Comparison of ENCODE assay signal across 1 cellular context in the genomic region with DNA sequence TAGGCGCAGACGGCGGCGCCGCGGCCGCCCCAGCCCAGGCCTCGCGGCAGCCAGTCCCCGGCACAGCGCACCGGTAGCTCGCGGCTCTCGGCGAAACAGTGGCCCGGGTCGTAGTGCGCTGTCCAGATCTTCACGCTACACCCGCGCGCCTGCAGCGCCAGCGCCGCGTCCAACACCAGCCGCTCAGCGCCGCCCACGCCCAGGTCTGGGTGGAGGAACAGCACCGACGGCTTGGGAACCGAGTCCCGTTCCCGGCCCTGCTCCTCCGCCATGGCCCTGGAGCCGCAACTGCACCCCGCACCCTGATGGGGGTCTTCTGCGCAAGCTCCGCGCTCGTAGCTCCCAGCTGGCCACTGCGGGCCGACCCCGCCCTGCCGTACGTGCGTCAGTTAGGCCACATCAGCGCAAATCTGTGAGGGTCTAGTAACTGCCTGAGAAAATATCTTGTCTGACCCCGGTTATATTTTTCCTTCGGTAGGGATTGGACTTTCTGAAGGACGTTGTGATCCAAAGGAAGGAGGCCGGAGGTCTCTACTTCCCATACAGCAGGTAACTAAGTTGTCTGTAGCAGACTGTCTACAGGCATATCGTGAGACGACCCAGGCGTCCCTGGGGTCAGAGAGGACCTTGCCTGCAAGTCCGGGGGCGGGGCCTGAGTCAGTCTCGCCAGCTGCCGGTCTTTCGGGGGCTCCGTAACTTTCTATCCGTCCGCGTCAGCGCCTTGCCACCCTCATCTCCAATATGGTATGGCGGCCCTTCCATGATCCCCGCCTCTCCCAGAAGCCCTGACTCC.
TF ChIP-seq lines count a peak whose summit lies in the region.

A gene with protein sequence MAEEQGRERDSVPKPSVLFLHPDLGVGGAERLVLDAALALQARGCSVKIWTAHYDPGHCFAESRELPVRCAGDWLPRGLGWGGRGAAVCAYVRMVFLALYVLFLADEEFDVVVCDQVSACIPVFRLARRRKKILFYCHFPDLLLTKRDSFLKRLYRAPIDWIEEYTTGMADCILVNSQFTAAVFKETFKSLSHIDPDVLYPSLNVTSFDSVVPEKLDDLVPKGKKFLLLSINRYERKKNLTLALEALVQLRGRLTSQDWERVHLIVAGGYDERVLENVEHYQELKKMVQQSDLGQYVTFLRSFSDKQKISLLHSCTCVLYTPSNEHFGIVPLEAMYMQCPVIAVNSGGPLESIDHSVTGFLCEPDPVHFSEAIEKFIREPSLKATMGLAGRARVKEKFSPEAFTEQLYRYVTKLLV (minus strand): TSS at position 320 of the 793 bp plus-strand sequence. CDS start 48 bp downstream, at position 272.
A gene (plus strand): TSS at position 660 of the 793 bp plus-strand sequence. CDS start 82 bp downstream, at position 742.

TF ChIP-seq in K562, 482 proteins besides CTCF, POLR2A, EP300 and RAD21 (continued from another document and continues in another):
- TF ChIP-seq MYC (IDR thresholded peaks at IDR 0.05; ENCODE audit: low read depth, low read length) (peak; percentile 61), MYC (CRISPR knock-in tag; IDR thresholded peaks at IDR 0.05; ENCODE audit: borderline replicate concordance, low read depth) (no peak), RBM25 (IDR thresholded peaks at IDR 0.05; ENCODE audit: low read depth, low read length, severe bottlenecking) (peak; percentile 18), FOS (IDR thresholded peaks at IDR 0.05; ENCODE audit: extremely low read depth, insufficient read length) (no peak), NCOA2 (IDR thresholded peaks at IDR 0.05; ENCODE audit: partially characterized antibody in 2 of 2) (peak in 1 of 2 experiments; percentile 99), EGR1 (conservative IDR thresholded peaks at IDR 0.05) (peak; percentile 83), ETV5 (CRISPR knock-in tag; IDR thresholded peaks at IDR 0.05; ENCODE audit: low read depth) (no peak), POLR2AphosphoS5 (IDR thresholded peaks at IDR 0.05; ENCODE audit: control insufficient read depth, insufficient read depth, low read depth, low read length) (peak; percentile 57), ZNF707 (CRISPR knock-in tag; conservative IDR thresholded peaks at IDR 0.05) (no peak), FOSL1 (tag; conservative IDR thresholded peaks at IDR 0.05) (peak; percentile 50), CXXC5 (CRISPR knock-in tag; IDR thresholded peaks at IDR 0.05) (peak; percentile 95), TAF7 (tag; IDR thresholded peaks at IDR 0.05) (peak; percentile 70), ZNF316 (IDR thresholded peaks at IDR 0.05) (peak; percentile 76), NCOA1 (IDR thresholded peaks at IDR 0.05; ENCODE audit: low read depth) (0 out of 2 replicates have a peak, but pooled peaks have one; percentile 9), CC2D1A (IDR thresholded peaks at IDR 0.05) (peak; percentile 24; the same call in 1 of the 2 replicates), TAL1 (IDR thresholded peaks at IDR 0.05) (peak; percentile 42), EWSR1 (IDR thresholded peaks at IDR 0.05; ENCODE audit: borderline replicate concordance, low read depth, partially characterized antibody) (no peak), TARDBP (IDR thresholded peaks at IDR 0.05) (no peak), POLR2B (IDR thresholded peaks at IDR 0.05; ENCODE audit: low read depth, partially characterized antibody) (peak; percentile 86), PCBP1 (IDR thresholded peaks at IDR 0.05; ENCODE audit: low read depth, low read length, poor library complexity, severe bottlenecking) (peak; percentile 51), FOXM1 (IDR thresholded peaks at IDR 0.05; ENCODE audit: low read depth) (peak; percentile 90), FOXM1 (CRISPR knock-in tag; IDR thresholded peaks at IDR 0.05; ENCODE audit: low read depth) (peak; percentile 45; the same call in 1 of the 2 replicates), DACH1 (IDR thresholded peaks at IDR 0.05; ENCODE audit: partially characterized antibody) (peak; percentile 98)
- TF ChIP-seq, protein P1, sequence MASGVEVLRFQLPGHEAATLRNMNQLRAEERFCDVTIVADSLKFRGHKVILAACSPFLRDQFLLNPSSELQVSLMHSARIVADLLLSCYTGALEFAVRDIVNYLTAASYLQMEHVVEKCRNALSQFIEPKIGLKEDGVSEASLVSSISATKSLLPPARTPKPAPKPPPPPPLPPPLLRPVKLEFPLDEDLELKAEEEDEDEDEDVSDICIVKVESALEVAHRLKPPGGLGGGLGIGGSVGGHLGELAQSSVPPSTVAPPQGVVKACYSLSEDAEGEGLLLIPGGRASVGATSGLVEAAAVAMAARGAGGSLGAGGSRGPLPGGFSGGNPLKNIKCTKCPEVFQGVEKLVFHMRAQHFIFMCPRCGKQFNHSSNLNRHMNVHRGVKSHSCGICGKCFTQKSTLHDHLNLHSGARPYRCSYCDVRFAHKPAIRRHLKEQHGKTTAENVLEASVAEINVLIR (CRISPR knock-in tag; IDR thresholded peaks at IDR 0.05), result 0 out of 2 replicates have a peak, but pooled peaks have one; percentile 43
- TF ChIP-seq, protein P2, sequence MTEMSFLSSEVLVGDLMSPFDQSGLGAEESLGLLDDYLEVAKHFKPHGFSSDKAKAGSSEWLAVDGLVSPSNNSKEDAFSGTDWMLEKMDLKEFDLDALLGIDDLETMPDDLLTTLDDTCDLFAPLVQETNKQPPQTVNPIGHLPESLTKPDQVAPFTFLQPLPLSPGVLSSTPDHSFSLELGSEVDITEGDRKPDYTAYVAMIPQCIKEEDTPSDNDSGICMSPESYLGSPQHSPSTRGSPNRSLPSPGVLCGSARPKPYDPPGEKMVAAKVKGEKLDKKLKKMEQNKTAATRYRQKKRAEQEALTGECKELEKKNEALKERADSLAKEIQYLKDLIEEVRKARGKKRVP (CRISPR knock-in tag; IDR thresholded peaks at IDR 0.05), result 0 out of 2 replicates have a peak, but pooled peaks have one; percentile 3
- TF ChIP-seq, protein P3, sequence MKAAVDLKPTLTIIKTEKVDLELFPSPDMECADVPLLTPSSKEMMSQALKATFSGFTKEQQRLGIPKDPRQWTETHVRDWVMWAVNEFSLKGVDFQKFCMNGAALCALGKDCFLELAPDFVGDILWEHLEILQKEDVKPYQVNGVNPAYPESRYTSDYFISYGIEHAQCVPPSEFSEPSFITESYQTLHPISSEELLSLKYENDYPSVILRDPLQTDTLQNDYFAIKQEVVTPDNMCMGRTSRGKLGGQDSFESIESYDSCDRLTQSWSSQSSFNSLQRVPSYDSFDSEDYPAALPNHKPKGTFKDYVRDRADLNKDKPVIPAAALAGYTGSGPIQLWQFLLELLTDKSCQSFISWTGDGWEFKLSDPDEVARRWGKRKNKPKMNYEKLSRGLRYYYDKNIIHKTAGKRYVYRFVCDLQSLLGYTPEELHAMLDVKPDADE (conservative IDR thresholded peaks at IDR 0.05; ENCODE audit: control insufficient read depth, low read depth, low read length), result peak; percentile 63; the same call in 1 of the 2 replicates
- TF ChIP-seq, protein P4, sequence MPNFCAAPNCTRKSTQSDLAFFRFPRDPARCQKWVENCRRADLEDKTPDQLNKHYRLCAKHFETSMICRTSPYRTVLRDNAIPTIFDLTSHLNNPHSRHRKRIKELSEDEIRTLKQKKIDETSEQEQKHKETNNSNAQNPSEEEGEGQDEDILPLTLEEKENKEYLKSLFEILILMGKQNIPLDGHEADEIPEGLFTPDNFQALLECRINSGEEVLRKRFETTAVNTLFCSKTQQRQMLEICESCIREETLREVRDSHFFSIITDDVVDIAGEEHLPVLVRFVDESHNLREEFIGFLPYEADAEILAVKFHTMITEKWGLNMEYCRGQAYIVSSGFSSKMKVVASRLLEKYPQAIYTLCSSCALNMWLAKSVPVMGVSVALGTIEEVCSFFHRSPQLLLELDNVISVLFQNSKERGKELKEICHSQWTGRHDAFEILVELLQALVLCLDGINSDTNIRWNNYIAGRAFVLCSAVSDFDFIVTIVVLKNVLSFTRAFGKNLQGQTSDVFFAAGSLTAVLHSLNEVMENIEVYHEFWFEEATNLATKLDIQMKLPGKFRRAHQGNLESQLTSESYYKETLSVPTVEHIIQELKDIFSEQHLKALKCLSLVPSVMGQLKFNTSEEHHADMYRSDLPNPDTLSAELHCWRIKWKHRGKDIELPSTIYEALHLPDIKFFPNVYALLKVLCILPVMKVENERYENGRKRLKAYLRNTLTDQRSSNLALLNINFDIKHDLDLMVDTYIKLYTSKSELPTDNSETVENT (CRISPR knock-in tag; IDR thresholded peaks at IDR 0.05), result peak; percentile 56; the same call in 1 of the 2 replicates
- TF ChIP-seq, protein P5, sequence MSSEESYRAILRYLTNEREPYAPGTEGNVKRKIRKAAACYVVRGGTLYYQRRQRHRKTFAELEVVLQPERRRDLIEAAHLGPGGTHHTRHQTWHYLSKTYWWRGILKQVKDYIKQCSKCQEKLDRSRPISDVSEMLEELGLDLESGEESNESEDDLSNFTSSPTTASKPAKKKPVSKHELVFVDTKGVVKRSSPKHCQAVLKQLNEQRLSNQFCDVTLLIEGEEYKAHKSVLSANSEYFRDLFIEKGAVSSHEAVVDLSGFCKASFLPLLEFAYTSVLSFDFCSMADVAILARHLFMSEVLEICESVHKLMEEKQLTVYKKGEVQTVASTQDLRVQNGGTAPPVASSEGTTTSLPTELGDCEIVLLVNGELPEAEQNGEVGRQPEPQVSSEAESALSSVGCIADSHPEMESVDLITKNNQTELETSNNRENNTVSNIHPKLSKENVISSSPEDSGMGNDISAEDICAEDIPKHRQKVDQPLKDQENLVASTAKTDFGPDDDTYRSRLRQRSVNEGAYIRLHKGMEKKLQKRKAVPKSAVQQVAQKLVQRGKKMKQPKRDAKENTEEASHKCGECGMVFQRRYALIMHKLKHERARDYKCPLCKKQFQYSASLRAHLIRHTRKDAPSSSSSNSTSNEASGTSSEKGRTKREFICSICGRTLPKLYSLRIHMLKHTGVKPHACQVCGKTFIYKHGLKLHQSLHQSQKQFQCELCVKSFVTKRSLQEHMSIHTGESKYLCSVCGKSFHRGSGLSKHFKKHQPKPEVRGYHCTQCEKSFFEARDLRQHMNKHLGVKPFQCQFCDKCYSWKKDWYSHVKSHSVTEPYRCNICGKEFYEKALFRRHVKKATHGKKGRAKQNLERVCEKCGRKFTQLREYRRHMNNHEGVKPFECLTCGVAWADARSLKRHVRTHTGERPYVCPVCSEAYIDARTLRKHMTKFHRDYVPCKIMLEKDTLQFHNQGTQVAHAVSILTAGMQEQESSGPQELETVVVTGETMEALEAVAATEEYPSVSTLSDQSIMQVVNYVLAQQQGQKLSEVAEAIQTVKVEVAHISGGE (CRISPR knock-in tag; IDR thresholded peaks at IDR 0.05), result 0 out of 6 replicates have a peak, but pooled peaks of 1 of the 3 experiments have one; percentile 16
- TF ChIP-seq, protein P6, sequence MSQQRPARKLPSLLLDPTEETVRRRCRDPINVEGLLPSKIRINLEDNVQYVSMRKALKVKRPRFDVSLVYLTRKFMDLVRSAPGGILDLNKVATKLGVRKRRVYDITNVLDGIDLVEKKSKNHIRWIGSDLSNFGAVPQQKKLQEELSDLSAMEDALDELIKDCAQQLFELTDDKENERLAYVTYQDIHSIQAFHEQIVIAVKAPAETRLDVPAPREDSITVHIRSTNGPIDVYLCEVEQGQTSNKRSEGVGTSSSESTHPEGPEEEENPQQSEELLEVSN (IDR thresholded peaks at IDR 0.05; ENCODE audit: borderline replicate concordance in 1 of 2, extremely low read depth in 1 of 2, insufficient read depth in 1 of 2, insufficient read length in 1 of 2, low read depth in 1 of 2, low read length in 1 of 2, poor library complexity in 1 of 2, severe bottlenecking in 1 of 2), result peak in 1 of 2 experiments; percentile 38
- TF ChIP-seq, protein P7, sequence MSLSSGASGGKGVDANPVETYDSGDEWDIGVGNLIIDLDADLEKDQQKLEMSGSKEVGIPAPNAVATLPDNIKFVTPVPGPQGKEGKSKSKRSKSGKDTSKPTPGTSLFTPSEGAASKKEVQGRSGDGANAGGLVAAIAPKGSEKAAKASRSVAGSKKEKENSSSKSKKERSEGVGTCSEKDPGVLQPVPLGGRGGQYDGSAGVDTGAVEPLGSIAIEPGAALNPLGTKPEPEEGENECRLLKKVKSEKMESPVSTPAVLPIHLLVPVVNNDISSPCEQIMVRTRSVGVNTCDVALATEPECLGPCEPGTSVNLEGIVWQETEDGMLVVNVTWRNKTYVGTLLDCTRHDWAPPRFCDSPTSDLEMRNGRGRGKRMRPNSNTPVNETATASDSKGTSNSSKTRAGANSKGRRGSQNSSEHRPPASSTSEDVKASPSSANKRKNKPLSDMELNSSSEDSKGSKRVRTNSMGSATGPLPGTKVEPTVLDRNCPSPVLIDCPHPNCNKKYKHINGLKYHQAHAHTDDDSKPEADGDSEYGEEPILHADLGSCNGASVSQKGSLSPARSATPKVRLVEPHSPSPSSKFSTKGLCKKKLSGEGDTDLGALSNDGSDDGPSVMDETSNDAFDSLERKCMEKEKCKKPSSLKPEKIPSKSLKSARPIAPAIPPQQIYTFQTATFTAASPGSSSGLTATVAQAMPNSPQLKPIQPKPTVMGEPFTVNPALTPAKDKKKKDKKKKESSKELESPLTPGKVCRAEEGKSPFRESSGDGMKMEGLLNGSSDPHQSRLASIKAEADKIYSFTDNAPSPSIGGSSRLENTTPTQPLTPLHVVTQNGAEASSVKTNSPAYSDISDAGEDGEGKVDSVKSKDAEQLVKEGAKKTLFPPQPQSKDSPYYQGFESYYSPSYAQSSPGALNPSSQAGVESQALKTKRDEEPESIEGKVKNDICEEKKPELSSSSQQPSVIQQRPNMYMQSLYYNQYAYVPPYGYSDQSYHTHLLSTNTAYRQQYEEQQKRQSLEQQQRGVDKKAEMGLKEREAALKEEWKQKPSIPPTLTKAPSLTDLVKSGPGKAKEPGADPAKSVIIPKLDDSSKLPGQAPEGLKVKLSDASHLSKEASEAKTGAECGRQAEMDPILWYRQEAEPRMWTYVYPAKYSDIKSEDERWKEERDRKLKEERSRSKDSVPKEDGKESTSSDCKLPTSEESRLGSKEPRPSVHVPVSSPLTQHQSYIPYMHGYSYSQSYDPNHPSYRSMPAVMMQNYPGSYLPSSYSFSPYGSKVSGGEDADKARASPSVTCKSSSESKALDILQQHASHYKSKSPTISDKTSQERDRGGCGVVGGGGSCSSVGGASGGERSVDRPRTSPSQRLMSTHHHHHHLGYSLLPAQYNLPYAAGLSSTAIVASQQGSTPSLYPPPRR (CRISPR knock-in tag; IDR thresholded peaks at IDR 0.05; ENCODE audit: borderline replicate concordance), result 0 out of 2 replicates have a peak, but pooled peaks have one; percentile 28
- TF ChIP-seq, protein P8, sequence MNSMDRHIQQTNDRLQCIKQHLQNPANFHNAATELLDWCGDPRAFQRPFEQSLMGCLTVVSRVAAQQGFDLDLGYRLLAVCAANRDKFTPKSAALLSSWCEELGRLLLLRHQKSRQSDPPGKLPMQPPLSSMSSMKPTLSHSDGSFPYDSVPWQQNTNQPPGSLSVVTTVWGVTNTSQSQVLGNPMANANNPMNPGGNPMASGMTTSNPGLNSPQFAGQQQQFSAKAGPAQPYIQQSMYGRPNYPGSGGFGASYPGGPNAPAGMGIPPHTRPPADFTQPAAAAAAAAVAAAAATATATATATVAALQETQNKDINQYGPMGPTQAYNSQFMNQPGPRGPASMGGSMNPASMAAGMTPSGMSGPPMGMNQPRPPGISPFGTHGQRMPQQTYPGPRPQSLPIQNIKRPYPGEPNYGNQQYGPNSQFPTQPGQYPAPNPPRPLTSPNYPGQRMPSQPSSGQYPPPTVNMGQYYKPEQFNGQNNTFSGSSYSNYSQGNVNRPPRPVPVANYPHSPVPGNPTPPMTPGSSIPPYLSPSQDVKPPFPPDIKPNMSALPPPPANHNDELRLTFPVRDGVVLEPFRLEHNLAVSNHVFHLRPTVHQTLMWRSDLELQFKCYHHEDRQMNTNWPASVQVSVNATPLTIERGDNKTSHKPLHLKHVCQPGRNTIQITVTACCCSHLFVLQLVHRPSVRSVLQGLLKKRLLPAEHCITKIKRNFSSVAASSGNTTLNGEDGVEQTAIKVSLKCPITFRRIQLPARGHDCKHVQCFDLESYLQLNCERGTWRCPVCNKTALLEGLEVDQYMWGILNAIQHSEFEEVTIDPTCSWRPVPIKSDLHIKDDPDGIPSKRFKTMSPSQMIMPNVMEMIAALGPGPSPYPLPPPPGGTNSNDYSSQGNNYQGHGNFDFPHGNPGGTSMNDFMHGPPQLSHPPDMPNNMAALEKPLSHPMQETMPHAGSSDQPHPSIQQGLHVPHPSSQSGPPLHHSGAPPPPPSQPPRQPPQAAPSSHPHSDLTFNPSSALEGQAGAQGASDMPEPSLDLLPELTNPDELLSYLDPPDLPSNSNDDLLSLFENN (IDR thresholded peaks at IDR 0.05; ENCODE audit: low read depth in 2 of 2, low read length in 2 of 2), result 0 out of 4 replicates have a peak, but pooled peaks of 1 of the 2 experiments have one; percentile 12
